Comparison of ENCODE assay signal across 1 cellular context in the genomic region with DNA sequence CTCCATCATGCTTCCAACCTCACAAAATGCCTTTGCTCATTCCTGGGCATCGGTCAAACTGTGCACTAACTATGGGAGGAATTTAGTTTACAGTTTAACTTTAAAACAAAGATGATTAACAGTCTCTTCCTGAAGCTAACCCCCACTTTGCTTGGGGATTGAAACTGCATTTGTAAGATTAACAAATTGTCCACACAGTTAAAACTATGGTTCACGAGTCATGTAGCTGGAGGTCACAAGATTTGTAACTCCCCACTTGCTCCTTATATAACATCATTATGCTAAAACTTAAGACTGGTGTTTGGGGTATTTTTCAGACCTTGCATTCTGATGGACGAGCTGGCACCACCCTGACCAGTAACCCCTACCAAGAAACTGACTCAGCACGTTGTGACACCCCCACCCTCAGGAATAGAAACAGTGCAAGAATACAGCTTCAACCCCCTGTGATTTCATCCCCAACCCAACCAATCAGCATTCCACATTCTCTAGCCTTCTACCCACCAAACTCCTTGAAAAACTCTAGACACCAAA.
TF ChIP-seq lines count a peak whose summit lies in the region.

No MANE protein-coding gene starts in this region.

TF ChIP-seq in GM23338, 12 proteins besides CTCF, POLR2A, EP300 and RAD21 (continued from another document):
- TF ChIP-seq, protein P1, sequence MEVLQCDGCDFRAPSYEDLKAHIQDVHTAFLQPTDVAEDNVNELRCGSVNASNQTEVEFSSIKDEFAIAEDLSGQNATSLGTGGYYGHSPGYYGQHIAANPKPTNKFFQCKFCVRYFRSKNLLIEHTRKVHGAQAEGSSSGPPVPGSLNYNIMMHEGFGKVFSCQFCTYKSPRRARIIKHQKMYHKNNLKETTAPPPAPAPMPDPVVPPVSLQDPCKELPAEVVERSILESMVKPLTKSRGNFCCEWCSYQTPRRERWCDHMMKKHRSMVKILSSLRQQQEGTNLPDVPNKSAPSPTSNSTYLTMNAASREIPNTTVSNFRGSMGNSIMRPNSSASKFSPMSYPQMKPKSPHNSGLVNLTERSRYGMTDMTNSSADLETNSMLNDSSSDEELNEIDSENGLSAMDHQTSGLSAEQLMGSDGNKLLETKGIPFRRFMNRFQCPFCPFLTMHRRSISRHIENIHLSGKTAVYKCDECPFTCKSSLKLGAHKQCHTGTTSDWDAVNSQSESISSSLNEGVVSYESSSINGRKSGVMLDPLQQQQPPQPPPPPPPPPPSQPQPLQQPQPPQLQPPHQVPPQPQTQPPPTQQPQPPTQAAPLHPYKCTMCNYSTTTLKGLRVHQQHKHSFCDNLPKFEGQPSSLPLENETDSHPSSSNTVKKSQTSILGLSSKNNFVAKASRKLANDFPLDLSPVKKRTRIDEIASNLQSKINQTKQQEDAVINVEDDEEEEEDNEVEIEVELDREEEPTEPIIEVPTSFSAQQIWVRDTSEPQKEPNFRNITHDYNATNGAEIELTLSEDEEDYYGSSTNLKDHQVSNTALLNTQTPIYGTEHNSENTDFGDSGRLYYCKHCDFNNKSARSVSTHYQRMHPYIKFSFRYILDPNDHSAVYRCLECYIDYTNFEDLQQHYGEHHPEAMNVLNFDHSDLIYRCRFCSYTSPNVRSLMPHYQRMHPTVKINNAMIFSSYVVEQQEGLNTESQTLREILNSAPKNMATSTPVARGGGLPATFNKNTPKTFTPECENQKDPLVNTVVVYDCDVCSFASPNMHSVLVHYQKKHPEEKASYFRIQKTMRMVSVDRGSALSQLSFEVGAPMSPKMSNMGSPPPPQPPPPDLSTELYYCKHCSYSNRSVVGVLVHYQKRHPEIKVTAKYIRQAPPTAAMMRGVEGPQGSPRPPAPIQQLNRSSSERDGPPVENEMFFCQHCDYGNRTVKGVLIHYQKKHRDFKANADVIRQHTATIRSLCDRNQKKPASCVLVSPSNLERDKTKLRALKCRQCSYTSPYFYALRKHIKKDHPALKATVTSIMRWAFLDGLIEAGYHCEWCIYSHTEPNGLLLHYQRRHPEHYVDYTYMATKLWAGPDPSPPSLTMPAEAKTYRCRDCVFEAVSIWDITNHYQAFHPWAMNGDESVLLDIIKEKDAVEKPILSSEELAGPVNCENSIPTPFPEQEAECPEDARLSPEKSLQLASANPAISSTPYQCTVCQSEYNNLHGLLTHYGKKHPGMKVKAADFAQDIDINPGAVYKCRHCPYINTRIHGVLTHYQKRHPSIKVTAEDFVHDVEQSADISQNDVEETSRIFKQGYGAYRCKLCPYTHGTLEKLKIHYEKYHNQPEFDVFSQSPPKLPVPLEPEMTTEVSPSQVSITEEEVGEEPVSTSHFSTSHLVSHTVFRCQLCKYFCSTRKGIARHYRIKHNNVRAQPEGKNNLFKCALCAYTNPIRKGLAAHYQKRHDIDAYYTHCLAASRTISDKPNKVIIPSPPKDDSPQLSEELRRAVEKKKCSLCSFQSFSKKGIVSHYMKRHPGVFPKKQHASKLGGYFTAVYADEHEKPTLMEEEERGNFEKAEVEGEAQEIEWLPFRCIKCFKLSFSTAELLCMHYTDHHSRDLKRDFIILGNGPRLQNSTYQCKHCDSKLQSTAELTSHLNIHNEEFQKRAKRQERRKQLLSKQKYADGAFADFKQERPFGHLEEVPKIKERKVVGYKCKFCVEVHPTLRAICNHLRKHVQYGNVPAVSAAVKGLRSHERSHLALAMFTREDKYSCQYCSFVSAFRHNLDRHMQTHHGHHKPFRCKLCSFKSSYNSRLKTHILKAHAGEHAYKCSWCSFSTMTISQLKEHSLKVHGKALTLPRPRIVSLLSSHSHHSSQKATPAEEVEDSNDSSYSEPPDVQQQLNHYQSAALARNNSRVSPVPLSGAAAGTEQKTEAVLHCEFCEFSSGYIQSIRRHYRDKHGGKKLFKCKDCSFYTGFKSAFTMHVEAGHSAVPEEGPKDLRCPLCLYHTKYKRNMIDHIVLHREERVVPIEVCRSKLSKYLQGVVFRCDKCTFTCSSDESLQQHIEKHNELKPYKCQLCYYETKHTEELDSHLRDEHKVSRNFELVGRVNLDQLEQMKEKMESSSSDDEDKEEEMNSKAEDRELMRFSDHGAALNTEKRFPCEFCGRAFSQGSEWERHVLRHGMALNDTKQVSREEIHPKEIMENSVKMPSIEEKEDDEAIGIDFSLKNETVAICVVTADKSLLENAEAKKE (CRISPR knock-in tag; IDR thresholded peaks at IDR 0.05) = no peak
- no peak for TF ChIP-seq NANOG (IDR thresholded peaks at IDR 0.05; ENCODE audit: borderline replicate concordance)
- TF ChIP-seq JUNB (IDR thresholded peaks at IDR 0.05; ENCODE audit: unreplicated experiment) = no peak
- no peak for TF ChIP-seq CREB1 (CRISPR knock-in tag; IDR thresholded peaks at IDR 0.05; ENCODE audit: low read depth)
- TF ChIP-seq EZH2phosphoT487 (IDR thresholded peaks at IDR 0.05; ENCODE audit: unreplicated experiment) = no peak
- TF ChIP-seq STAT1 (IDR thresholded peaks at IDR 0.05; ENCODE audit: unreplicated experiment) = no peak
